In genomic region chr15:70112018-70112395, GRCh38 we compare ENCODE assay signal across 12 cellular contexts. TPM values are rescaled to one million over a fixed set of nuclear protein-coding genes. Genes with fewer than 3 reads are reported as not detected.
DNase-seq lines count a peak whose midpoint lies in the region; ATAC-seq and TF ChIP-seq lines count a peak whose summit lies in the region.
"Had no signal": no experiment of that assay in that cellular context is flagged by ENCODE, and none has a peak within 500 bp of the region (broad histone marks: within the 10 kb centered on the region; RNA-seq: fewer than 3 reads in every experiment).

No MANE protein-coding gene starts in this region.

- H3K36me3 ChIP-seq in Caco-2 (ENCODE audit: control insufficient read depth, insufficient read depth, low read length) (no peaks in the 10 kb centered on the region), Panc1 (ENCODE audit: control insufficient read depth, insufficient read depth, low read length) (no peaks in the 10 kb centered on the region)

- H3K27me3 Mint-ChIP-seq in Caco-2 (ENCODE audit: insufficient read depth, unreplicated experiment): no peaks in the 10 kb centered on the region
- H3K27me3 Mint-ChIP-seq in progenitor cell of endocrine pancreas: peaks cover 57% of the 10 kb centered on the region

- H3K27ac Mint-ChIP-seq in Caco-2 (ENCODE audit: unreplicated experiment): peak overlapping the region; percentile 56
- H3K27ac Mint-ChIP-seq in progenitor cell of endocrine pancreas: peak overlapping the region; percentile 34
- H3K27ac Mint-ChIP-seq: CD8-positive, alpha-beta memory T cell had no signal

- no peak for TF ChIP-seq CTCF in Caco-2 (IDR thresholded peaks at IDR 0.05; ENCODE audit: insufficient read depth in 1 of 2, low read depth in 1 of 2, low read length in 1 of 2, severe bottlenecking in 1 of 2, unreplicated experiment in 1 of 2)
- no peak for TF ChIP-seq CTCF in Panc1 (IDR thresholded peaks at IDR 0.05)
- no peak for TF ChIP-seq CTCF in fibroblast of villous mesenchyme (IDR thresholded peaks at IDR 0.05; ENCODE audit: insufficient read depth, low read depth, low read length)
- TF ChIP-seq CTCF in progenitor cell of endocrine pancreas (IDR thresholded peaks at IDR 0.05; ENCODE audit: unreplicated experiment): no peak
- no peak for TF ChIP-seq CTCF in GM13977 (IDR thresholded peaks at IDR 0.05; ENCODE audit: extremely low read depth, insufficient read depth, missing control alignments)

- in situ Hi-C loops in Panc1 (cut with HindIII; ENCODE audit: low pct_unique_long_range_greater_than_20kb, low sequenced_read_pairs): no loop called here
- in situ Hi-C loops in GM13977 (cut with MboI; ENCODE audit: low pct_unique_long_range_greater_than_20kb, low sequenced_read_pairs, unreplicated experiment): no loop called here

- CTCF ChIA-PET in Caco-2 (lab: Charles Lee) (interaction anchor here (0.8 to 1.7 kb wide), 3 partner anchors 11 to 94 kb away, joined by 3 to 20 read pairs (median 7); no protein-coding TSS in a partner anchor), Panc1 (lab: Charles Lee) (no interaction called here)

- no peak for DNase-seq in Caco-2
- DNase-seq in Panc1 (ENCODE audit: low read depth, low spot score): no peak
- peak; percentile 21 for DNase-seq in fibroblast of villous mesenchyme (ENCODE audit: low read depth)
- DNase-seq in progenitor cell of endocrine pancreas (ENCODE audit: low spot score, unreplicated experiment): no peak
- DNase-seq in GM13977 (ENCODE audit: low spot score): no peak
- DNase-seq in SK-N-DZ (ENCODE audit: low spot score): no peak
- no peak for DNase-seq in HK-2 (ENCODE audit: unreplicated experiment)
- DNase-seq: activated T-cell treated with anti-CD3 and anti-CD28 coated beads for 4 hours; CD8-positive, alpha-beta memory T cell; cortex of kidney; T-helper 1 cell had no signal

- H3K4me1 ChIP-seq in Caco-2 (peaks cover 12% of the 10 kb centered on the region), Panc1 (ENCODE audit: control insufficient read depth, insufficient read depth, low read length) (peaks cover 8% of the 10 kb centered on the region; the same call in 1 of the 2 replicates)

- peaks cover 15% of the 10 kb centered on the region for H3K4me1 Mint-ChIP-seq in Caco-2 (ENCODE audit: low read depth, unreplicated experiment)
- H3K4me1 Mint-ChIP-seq in progenitor cell of endocrine pancreas (ENCODE audit: low read depth): peaks cover 24% of the 10 kb centered on the region
- H3K4me1 Mint-ChIP-seq: CD8-positive, alpha-beta memory T cell had no signal

- H3K27me3 ChIP-seq in Caco-2 (replicated peaks; ENCODE audit: control insufficient read depth, insufficient read depth, low read length) (no peaks in the 10 kb centered on the region), Panc1 (ENCODE audit: control insufficient read depth, insufficient read depth, low read length) (no peaks in the 10 kb centered on the region)

- peak overlapping the region; percentile 60; the same call in 1 of the 2 replicates for H3K27ac ChIP-seq in Panc1 (ENCODE audit: low read length)

- BruUV-seq in Caco-2 (replicated peaks; lab: Mats Ljungman, UMichigan) (no TSS peak), Panc1 (replicated peaks; lab: Mats Ljungman, UMichigan) (no TSS peak)

- H3K9me3 ChIP-seq in Caco-2 (no peaks in the 10 kb centered on the region), Panc1 (ENCODE audit: control insufficient read depth, insufficient read depth, low read depth, low read length) (no peaks in the 10 kb centered on the region)

- no peak for ATAC-seq in Panc1
- ATAC-seq in HG03469 (IDR thresholded peaks at IDR 0.05; ENCODE audit: unreplicated experiment): no peak

- H3K9me3 Mint-ChIP-seq in Caco-2 (ENCODE audit: unreplicated experiment) (no peaks in the 10 kb centered on the region), progenitor cell of endocrine pancreas (ENCODE audit: low read depth) (no peaks in the 10 kb centered on the region)
- H3K9me3 Mint-ChIP-seq: CD8-positive, alpha-beta memory T cell had no signal

- H3K4me3 ChIP-seq in Caco-2 (ENCODE audit: low read depth, low read length): peak overlapping the region; percentile 11; the same call in 1 of the 2 replicates
- no peak overlapping the region for H3K4me3 ChIP-seq in Panc1 (ENCODE audit: low read depth in 2 of 2, low read length in 2 of 2)
- peak overlapping the region; percentile 24 for H3K4me3 ChIP-seq in fibroblast of villous mesenchyme (ENCODE audit: low read depth, low read length)

- H3K4me3 Mint-ChIP-seq in Caco-2 (ENCODE audit: unreplicated experiment) (peak overlapping the region; percentile 64), progenitor cell of endocrine pancreas (ENCODE audit: low read depth) (peak overlapping the region; percentile 0)
- H3K4me3 Mint-ChIP-seq: CD8-positive, alpha-beta memory T cell had no signal

- intact Hi-C loops in Caco-2 (cut with micrococcal nuclease; ENCODE audit: unreplicated experiment) (no loop called here), Panc1 (cut with micrococcal nuclease; ENCODE audit: unreplicated experiment) (no loop called here)

- H3K36me3 Mint-ChIP-seq in Caco-2 (ENCODE audit: insufficient read depth, unreplicated experiment): no peaks in the 10 kb centered on the region
- H3K36me3 Mint-ChIP-seq in progenitor cell of endocrine pancreas (ENCODE audit: insufficient read depth): no peaks in the 10 kb centered on the region
- H3K36me3 Mint-ChIP-seq: CD8-positive, alpha-beta memory T cell had no signal

- POLR2A ChIA-PET in Caco-2 (lab: Charles Lee): interaction anchor here (1.0 to 1.9 kb wide), 3 partner anchors 11 to 14 kb away, joined by 8 to 16 read pairs (median 11); partner anchors contain the start of gene TLE3
- POLR2A ChIA-PET in Panc1 (lab: Charles Lee): no interaction called here

RNA-seq across cellular contexts. Expression of gene TLE3, which starts 14.3 kb away (rescaled TPM):
- total RNA-seq in Caco-2 (2022) (96.0 and 105 TPM in 2 replicates), Panc1 (2021; ENCODE audit: unreplicated experiment) (132 TPM), fibroblast of villous mesenchyme (13.0 and 27.7 TPM in 2 replicates), progenitor cell of endocrine pancreas (113 and 124 TPM in 2 replicates)
- 94.7 TPM for polyA plus RNA-seq in Panc1 (2012; ENCODE audit: insufficient read length)
- 72.5 and 97.1 TPM in 2 replicates for polyA plus RNA-seq in SK-N-DZ (2014; cell fraction: cytosol; rRNA removed)
- 109 and 125 TPM in 2 replicates for polyA plus RNA-seq in SK-N-DZ (2014; cell fraction: nucleus; rRNA removed)

Comparison
In these comparisons a context has a peak if more than half of its experiments do, and no peak if none do; other contexts are left out.
1. H3K4me3 ChIP-seq: peak in Caco-2 (single experiment) and fibroblast of villous mesenchyme (single experiment); none in Panc1 (0 of 2).